Comparison of ENCODE assay signal across 9 cellular contexts in genomic region chr2:60867848-60868247, GRCh38. TPM values are rescaled to one million over a fixed set of nuclear protein-coding genes. Genes with fewer than 3 reads are reported as not detected.
DNase-seq lines count a peak whose midpoint lies in the region; ATAC-seq and TF ChIP-seq lines count a peak whose summit lies in the region.
"Had no signal": no experiment of that assay in that cellular context is flagged by ENCODE, and none has a peak within 500 bp of the region (broad histone marks: within the 10 kb centered on the region; RNA-seq: fewer than 3 reads in every experiment).

No MANE protein-coding gene starts in this region.

- H3F3A ChIP-seq in neural progenitor cell (ENCODE audit: low read depth): no peaks in the 10 kb centered on the region

- H3K27ac ChIP-seq in gastroesophageal sphincter: no peak overlapping the region
- peak overlapping the region; percentile 27 to 84 (median 73) for H3K27ac ChIP-seq in upper lobe of left lung
- H3K27ac ChIP-seq in neural progenitor cell: no peak overlapping the region

- H3K27me3 ChIP-seq in gastroesophageal sphincter (no peaks in the 10 kb centered on the region), upper lobe of left lung (no peaks in the 10 kb centered on the region), neural progenitor cell (no peaks in the 10 kb centered on the region)

- TF ChIP-seq CTCF in gastroesophageal sphincter (IDR thresholded peaks at IDR 0.05): no peak
- no peak for TF ChIP-seq CTCF in upper lobe of left lung (IDR thresholded peaks at IDR 0.05)
- no peak for TF ChIP-seq CTCF in neural progenitor cell (IDR thresholded peaks at IDR 0.05)

- peaks cover 4% of the 10 kb centered on the region for H3K9me3 ChIP-seq in T-helper 17 cell (ENCODE audit: control insufficient read depth, low read length, poor library complexity, severe bottlenecking)
- H3K9me3 ChIP-seq in gastroesophageal sphincter: no peaks in the 10 kb centered on the region
- peaks cover 0 to 4% (median 0%) of the 10 kb centered on the region in 4 donors for H3K9me3 ChIP-seq in upper lobe of left lung
- no peaks in the 10 kb centered on the region for H3K9me3 ChIP-seq in neural progenitor cell (ENCODE audit: low read depth)

- H4K20me1 ChIP-seq in neural progenitor cell (ENCODE audit: low read depth): no peaks in the 10 kb centered on the region

- H3K36me3 ChIP-seq in gastroesophageal sphincter (no peaks in the 10 kb centered on the region), upper lobe of left lung (no peaks in the 10 kb centered on the region), neural progenitor cell (no peaks in the 10 kb centered on the region)

- no peak overlapping the region for H3K9ac ChIP-seq in neural progenitor cell

- no peaks in the 10 kb centered on the region for H3K9me3 Mint-ChIP-seq in neural progenitor cell

- TF ChIP-seq EP300 in gastroesophageal sphincter (IDR thresholded peaks at IDR 0.05) (no peak), upper lobe of left lung (IDR thresholded peaks at IDR 0.05) (peak in 1 of 4 donors; percentile 22)

- H2AFZ ChIP-seq in neural progenitor cell (replicated peaks): no peak overlapping the region

- H3K4me3 ChIP-seq in gastroesophageal sphincter (no peak overlapping the region), upper lobe of left lung (no peak overlapping the region), neural progenitor cell (no peak overlapping the region)

- H3K27me3 Mint-ChIP-seq in T-helper 17 cell: peaks cover 4% of the 10 kb centered on the region
- no peaks in the 10 kb centered on the region for H3K27me3 Mint-ChIP-seq in neural progenitor cell (ENCODE audit: insufficient read depth, low read depth)

- H3K4me2 ChIP-seq in neural progenitor cell: no peak overlapping the region

- peaks cover 5% of the 10 kb centered on the region for H3K4me1 Mint-ChIP-seq in T-helper 17 cell
- H3K4me1 Mint-ChIP-seq in neural progenitor cell: no peaks in the 10 kb centered on the region

- peak overlapping the region; percentile 74 for H3K27ac Mint-ChIP-seq in T-helper 17 cell
- no peak overlapping the region for H3K27ac Mint-ChIP-seq in neural progenitor cell

- no peaks in the 10 kb centered on the region for H3K4me1 ChIP-seq in gastroesophageal sphincter
- H3K4me1 ChIP-seq in upper lobe of left lung: peaks cover 10 to 18% (median 15%) of the 10 kb centered on the region in 4 donors
- no peaks in the 10 kb centered on the region for H3K4me1 ChIP-seq in neural progenitor cell

- DNase-seq in stimulated activated CD8-positive, alpha-beta memory T cell treated with anti-CD3 and anti-CD28 coated beads, Interleukin-12 subunit alpha, Interleukin-12 subunit beta, amount 100 ng/mL, for 1 hour (ENCODE audit: low read depth): peak; percentile 8
- no peak for DNase-seq in stimulated activated CD8-positive, alpha-beta memory T cell treated with anti-CD3 and anti-CD28 coated beads, Interleukin-4, amount 100 ng/mL, for 48 hours
- no peak for DNase-seq in T-helper 17 cell
- DNase-seq in upper lobe of left lung: peak in 1 of 2 donors; percentile 64
- DNase-seq in neural progenitor cell (ENCODE audit: low spot score): no peak
- DNase-seq: IMR-90 had no signal

- WGBS in gastroesophageal sphincter (ENCODE audit: low coverage in 1 of 2), 2 donors: 59 to 69% methylated on average over 5 of the region's 5 CpGs
- WGBS in upper lobe of left lung, 2 donors: 24 to 29% methylated on average over 5 of the region's 5 CpGs

- H3K36me3 Mint-ChIP-seq in T-helper 17 cell (ENCODE audit: low read depth) (peaks cover under 1% of the 10 kb centered on the region), neural progenitor cell (no peaks in the 10 kb centered on the region)

- H3K4me3 Mint-ChIP-seq in T-helper 17 cell: peak overlapping the region; percentile 13
- no peak overlapping the region for H3K4me3 Mint-ChIP-seq in neural progenitor cell

- TF ChIP-seq POLR2A in gastroesophageal sphincter (IDR thresholded peaks at IDR 0.05) (no peak), upper lobe of left lung (IDR thresholded peaks at IDR 0.05) (peak in 1 of 4 donors; percentile 13)

- ATAC-seq in T-helper 17 cell (peak; percentile 93), gastroesophageal sphincter (peak; percentile 50), upper lobe of left lung (ENCODE audit: low FRiP score in 2 of 2) (peak; percentile 73 to 87), GM21360 (IDR thresholded peaks at IDR 0.05; ENCODE audit: unreplicated experiment) (no peak), HG02798 (IDR thresholded peaks at IDR 0.05; ENCODE audit: poor library complexity, unreplicated experiment) (no peak)

- no peaks in the 10 kb centered on the region for H3K79me2 ChIP-seq in neural progenitor cell (ENCODE audit: low read depth)

RNA-seq across cellular contexts. Expression of gene REL, which starts 13.5 kb away (rescaled TPM):
- 10 to 100 TPM; 90.9 to 96.2 TPM for total RNA-seq in T-helper 17 cell
- total RNA-seq in gastroesophageal sphincter: 10 to 100 TPM in 1 of 4 donors, 1 to 10 TPM in 3; 8.3 to 13.3 (median 9.5) TPM
- total RNA-seq in upper lobe of left lung: 10 to 100 TPM; 17.8 to 49.5 (median 29.6) TPM
- 7.1 and 12.0 TPM in 2 replicates for total RNA-seq in neural progenitor cell (ENCODE audit: low replicate concordance)

Comparison
In these comparisons a context has a peak if more than half of its experiments do, and no peak if none do; other contexts are left out.
1. ATAC-seq: peak in T-helper 17 cell (single experiment), gastroesophageal sphincter (single experiment) and upper lobe of left lung (2 of 2); none in GM21360 (single experiment) and HG02798 (single experiment).
2. H3K27ac ChIP-seq: peak in upper lobe of left lung (4 of 4); none in gastroesophageal sphincter (0 of 4) and neural progenitor cell (single experiment).